ENCODE assay signal across 11 cellular contexts in genomic region chr12:46354111-46354798, GRCh38. TPM values are rescaled to one million over a fixed set of nuclear protein-coding genes. Genes with fewer than 3 reads are reported as not detected.
A peak's percentile ranks its signal among the peaks of the same experiment; 100 is the strongest.
DNase-seq lines count a peak whose midpoint lies in the region; ATAC-seq, FAIRE-seq and TF ChIP-seq lines count a peak whose summit lies in the region.
"Had no signal": no experiment of that assay in that cellular context is flagged by ENCODE, and none has a peak within 500 bp of the region (broad histone marks: within the 10 kb centered on the region; RNA-seq: fewer than 3 reads in every experiment).

No MANE protein-coding gene starts in this region.

- no peak for DNase-seq in A549 (ENCODE audit: low read depth in 1 of 2, low spot score in 1 of 2)
- no peak for DNase-seq in GM06990 (ENCODE audit: extremely low read depth, insufficient read length)
- DNase-seq in Panc1 (ENCODE audit: low read depth, low spot score): no peak
- no peak for DNase-seq in fibroblast of mammary gland (ENCODE audit: low read depth)
- DNase-seq in NCI-H1694 (lab: John Stamatoyannopoulos, UW): no peak
- no peak for DNase-seq in NCI-H2196 treated with DMSO at 0.1 percent for 48 hours (lab: John Stamatoyannopoulos, UW; ENCODE audit: unreplicated experiment)
- DNase-seq in COR-L47 (lab: John Stamatoyannopoulos, UW): no peak
- DNase-seq: CD8-positive, alpha-beta memory T cell; NCI-H524 treated with DMSO at 0.1 percent for 48 hours; uterus had no signal

- no peak for TF ChIP-seq POLR2A in A549 (IDR thresholded peaks at IDR 0.05; ENCODE audit: low read length)

- POLR2A ChIA-PET in A549 (lab: Yijun Ruan, JAX) (no interaction called here), Panc1 (lab: Charles Lee) (no interaction called here)

- H3K4me2 ChIP-seq in A549: no peak overlapping the region

- BruUV-seq in Panc1 (replicated peaks; lab: Mats Ljungman, UMichigan): no TSS peak

- in situ Hi-C loops in Panc1 (cut with HindIII; ENCODE audit: low pct_unique_long_range_greater_than_20kb, low sequenced_read_pairs): no loop called here

- H3K36me3 ChIP-seq in GM06990 (ENCODE audit: control insufficient read depth, insufficient read depth, low read length) (peaks cover 2% of the 10 kb centered on the region), Panc1 (ENCODE audit: control insufficient read depth, insufficient read depth, low read length) (0 out of 2 replicates have a peak, but pooled peaks cover 3% of the 10 kb centered on the region)
- H3K36me3 ChIP-seq: uterus had no signal

- FAIRE-seq in A549 (lab: Jason Lieb, UNC): no peak

- ATAC-seq in A549 (0 out of 6 replicates have a peak, but pooled peaks of 1 of the 2 experiments have one; percentile 9), Panc1 (no peak), GM19328 (IDR thresholded peaks at IDR 0.05; ENCODE audit: unreplicated experiment) (no peak)

- intact Hi-C loops in Panc1 (cut with micrococcal nuclease; ENCODE audit: unreplicated experiment): no loop called here

- H3K27me3 ChIP-seq in GM06990 (replicated peaks; ENCODE audit: control insufficient read depth, insufficient read depth, low read length): no peaks in the 10 kb centered on the region
- no peaks in the 10 kb centered on the region for H3K27me3 ChIP-seq in Panc1 (ENCODE audit: control insufficient read depth, insufficient read depth, low read length)
- H3K27me3 ChIP-seq: uterus had no signal

- H3K9me3 ChIP-seq in A549 (no peaks in the 10 kb centered on the region), Panc1 (ENCODE audit: control insufficient read depth, insufficient read depth, low read depth, low read length) (no peaks in the 10 kb centered on the region)
- H3K9me3 ChIP-seq: uterus had no signal

- peak; percentile 31 to 34; a peak in 2 of 5 replicates for TF ChIP-seq RAD21 in A549 (conservative IDR thresholded peaks at IDR 0.05 in 1 of 2, IDR thresholded peaks at IDR 0.05 in 1 of 2)

- H3K4me1 ChIP-seq in A549: peaks cover 10% of the 10 kb centered on the region; the same call in 2 of the 3 replicates
- peaks cover 21% of the 10 kb centered on the region for H3K4me1 ChIP-seq in Panc1 (ENCODE audit: control insufficient read depth, insufficient read depth, low read length)
- H3K4me1 ChIP-seq: uterus had no signal

- no peak overlapping the region for H3K4me3 ChIP-seq in A549
- no peak overlapping the region for H3K4me3 ChIP-seq in GM06990 (replicated peaks; ENCODE audit: low read depth, low read length)
- no peak overlapping the region for H3K4me3 ChIP-seq in Panc1 (ENCODE audit: low read depth in 2 of 2, low read length in 2 of 2)
- no peak overlapping the region for H3K4me3 ChIP-seq in fibroblast of mammary gland (ENCODE audit: control insufficient read depth, low read depth, low read length)
- H3K4me3 ChIP-seq: uterus had no signal

- WGBS in A549 (ENCODE audit: missing lambda C conversion rate): 77% methylated on average over 5 of the region's 5 CpGs

- peak; percentile 25; the same call in 2 of the 3 replicates for TF ChIP-seq CTCF in A549 (IDR thresholded peaks at IDR 0.05)
- TF ChIP-seq CTCF in GM06990 (IDR thresholded peaks at IDR 0.05; ENCODE audit: insufficient read depth, low read length, poor library complexity, severe bottlenecking): peak; percentile 18
- TF ChIP-seq CTCF in Panc1 (IDR thresholded peaks at IDR 0.05): peak; percentile 36
- peak; percentile 21 for TF ChIP-seq CTCF in fibroblast of mammary gland (conservative IDR thresholded peaks at IDR 0.05; ENCODE audit: control insufficient read depth, insufficient read depth, low read depth, low read length)

- TF ChIP-seq EP300 in A549 (IDR thresholded peaks at IDR 0.05): no peak

- no peak overlapping the region for H3K27ac ChIP-seq in A549
- no peak overlapping the region for H3K27ac ChIP-seq in Panc1 (ENCODE audit: low read length)

- CTCF ChIA-PET in A549 (lab: Yijun Ruan, JAX): interaction anchor here (0.7 to 1.1 kb wide), 7 partner anchors 10 to 327 kb away, joined by 3 to 5 read pairs (median 3); no protein-coding TSS in a partner anchor
- CTCF ChIA-PET in Panc1 (lab: Charles Lee): no interaction called here

TF ChIP-seq in A549, 52 proteins besides CTCF, POLR2A, EP300 and RAD21:
- TF ChIP-seq SMC3 (IDR thresholded peaks at IDR 0.05): peak; percentile 25; the same call in 1 of the 3 replicates
- TF ChIP-seq HOXB5 (CRISPR knock-in tag; IDR thresholded peaks at IDR 0.05): no peak
- TF ChIP-seq, protein P1, sequence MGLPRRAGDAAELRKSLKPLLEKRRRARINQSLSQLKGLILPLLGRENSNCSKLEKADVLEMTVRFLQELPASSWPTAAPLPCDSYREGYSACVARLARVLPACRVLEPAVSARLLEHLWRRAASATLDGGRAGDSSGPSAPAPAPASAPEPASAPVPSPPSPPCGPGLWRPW (IDR thresholded peaks at IDR 0.05): no peak
- TF ChIP-seq HMGXB4 (CRISPR knock-in tag; IDR thresholded peaks at IDR 0.05; ENCODE audit: borderline replicate concordance): no peak
- TF ChIP-seq ELK1 (IDR thresholded peaks at IDR 0.05; ENCODE audit: low read depth, low read length): no peak
- no peak for TF ChIP-seq ZC3H11A (IDR thresholded peaks at IDR 0.05)

RNA-seq across cellular contexts. Expression of gene SLC38A2, which starts 18.3 kb away (rescaled TPM):
- polyA plus RNA-seq in A549 (2011; rRNA removed) (366 and 519 TPM in 2 replicates), A549 (2017; fragmentation: RNase III; extraction: RNeasy Plus Mini Kit Qiagen cat#74134 plus additional on column Dnase treatment) (131 to 195 TPM (median 187 TPM) in 3 replicates)
- polyA plus RNA-seq in A549 (2012; cell fraction: cytosol; rRNA removed): 38.6 and 50.8 TPM in 2 replicates
- polyA plus RNA-seq in A549 (2012; cell fraction: nucleus; rRNA removed): 108 and 151 TPM in 2 replicates
- 230 and 257 TPM in 2 replicates for polyA minus RNA-seq in A549 (2011; rRNA and poly(A)+ RNA removed)
- total RNA-seq in Panc1 (2021; ENCODE audit: unreplicated experiment): 341 TPM
- polyA plus RNA-seq in Panc1 (2012; ENCODE audit: insufficient read length): 122 TPM
